Comparison of ENCODE assay signal across 13 cellular contexts in genomic region chr5:1723476-1723875, GRCh38.
"Had no signal": no experiment of that assay in that cellular context is flagged by ENCODE, and none has a peak within 500 bp of the region (broad histone marks: within the 10 kb centered on the region; RNA-seq: fewer than 3 reads in every experiment).

No MANE protein-coding gene starts in this region.

- ATAC-seq: left lung; pancreas; right lobe of liver; stimulated activated memory B cell treated with anti-CD40 and anti-IgM and Interleukin-4, amounts not matched to agents 10 μg/mL and 1 μg/mL and 100 μg/mL, for 72 hours had no signal

- H3K27me3 ChIP-seq: pancreas, right lobe of liver, uterus had no signal

- H3K4me1 ChIP-seq: left lung, pancreas, right lobe of liver, uterus had no signal

- H3K27ac ChIP-seq: cardiac muscle cell, left lung, pancreas, right lobe of liver, uterus had no signal

- DNase-seq: activated naive CD8-positive, alpha-beta T cell treated with anti-CD3 and anti-CD28 coated beads, Interleukin-2, amount 10 ng/mL, durations not matched to agents 7 days and 5 days; activated T-cell treated with anti-CD3 and anti-CD28 coated beads for 4 hours; amygdala; foreskin melanocyte; left lung; right lobe of liver; SK-N-SH; small intestine; stimulated activated CD4-positive, alpha-beta T cell treated with anti-CD3 and anti-CD28 coated beads, Interleukin-4, amount 100 ng/mL, for 1 hour; uterus had no signal

- H3K9me3 ChIP-seq: pancreas, right lobe of liver had no signal

- H3K36me3 ChIP-seq: cardiac muscle cell, left lung, pancreas, right lobe of liver, uterus had no signal

- H3K4me3 ChIP-seq: cardiac muscle cell, left lung, pancreas, right lobe of liver, uterus had no signal
